1 cellular context compared by ENCODE assay signal in the genomic region with DNA sequence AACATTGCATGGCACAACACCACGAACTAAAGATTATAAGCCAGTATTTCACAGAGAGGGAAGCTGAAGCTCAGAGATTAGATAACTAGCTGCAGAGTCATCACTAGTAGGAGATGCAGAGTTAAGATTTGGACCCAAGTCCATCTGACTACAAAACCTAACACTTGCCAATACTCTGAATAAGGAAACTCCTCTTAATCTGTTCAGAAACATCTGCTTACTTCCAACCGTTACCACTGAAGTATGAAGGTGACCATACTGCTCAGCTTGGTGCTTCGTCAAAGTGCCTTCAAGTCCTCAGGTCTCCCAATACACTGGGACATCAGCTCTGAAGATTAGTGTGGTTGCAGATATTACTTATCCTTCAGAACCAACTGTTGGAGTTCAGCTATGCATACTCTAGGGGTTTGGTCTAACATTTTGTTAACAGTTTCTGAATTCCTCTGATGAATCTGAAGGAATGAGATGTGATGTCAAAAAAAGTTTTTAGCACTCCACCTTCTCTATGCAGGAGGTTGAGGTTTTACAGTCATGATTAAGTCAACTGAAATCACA.
A peak's percentile ranks its signal among the peaks of the same experiment; 100 is the strongest.
TF ChIP-seq lines count a peak whose summit lies in the region.

No MANE protein-coding gene starts in this region.

TF ChIP-seq in K562, 482 proteins besides CTCF, POLR2A, EP300 and RAD21 (continued from another document and continues in another):
- no peak for TF ChIP-seq ZNF695 (CRISPR knock-in tag; IDR thresholded peaks at IDR 0.05)
- no peak for TF ChIP-seq MCM5 (IDR thresholded peaks at IDR 0.05; ENCODE audit: low read depth)
- TF ChIP-seq ASH1L (IDR thresholded peaks at IDR 0.05; ENCODE audit: borderline replicate concordance, low read depth, partially characterized antibody): no peak
- TF ChIP-seq SIX5 (IDR thresholded peaks at IDR 0.05; ENCODE audit: borderline replicate concordance in 1 of 2, insufficient read depth in 1 of 2, low read depth in 1 of 2, low read length in 2 of 2): no peak
- TF ChIP-seq ATF1 (CRISPR knock-in tag; IDR thresholded peaks at IDR 0.05): no peak
- peak; percentile 76 for TF ChIP-seq ATF1 (tag; IDR thresholded peaks at IDR 0.05)
- TF ChIP-seq TAF7 (tag; IDR thresholded peaks at IDR 0.05): no peak
- TF ChIP-seq, protein P1, sequence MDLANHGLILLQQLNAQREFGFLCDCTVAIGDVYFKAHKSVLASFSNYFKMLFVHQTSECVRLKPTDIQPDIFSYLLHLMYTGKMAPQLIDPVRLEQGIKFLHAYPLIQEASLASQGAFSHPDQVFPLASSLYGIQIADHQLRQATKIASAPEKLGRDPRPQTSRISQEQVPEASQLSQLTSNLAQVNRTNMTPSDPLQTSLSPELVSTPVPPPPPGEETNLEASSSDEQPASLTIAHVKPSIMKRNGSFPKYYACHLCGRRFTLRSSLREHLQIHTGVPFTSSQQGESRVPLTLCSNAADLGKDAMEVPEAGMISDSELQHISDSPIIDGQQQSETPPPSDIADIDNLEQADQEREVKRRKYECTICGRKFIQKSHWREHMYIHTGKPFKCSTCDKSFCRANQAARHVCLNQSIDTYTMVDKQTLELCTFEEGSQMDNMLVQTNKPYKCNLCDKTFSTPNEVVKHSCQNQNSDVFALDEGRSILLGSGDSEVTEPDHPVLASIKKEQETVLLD (IDR thresholded peaks at IDR 0.05): no peak; the same call in 1 of the 2 replicates
- no peak for TF ChIP-seq BMI1 (IDR thresholded peaks at IDR 0.05; ENCODE audit: low read length)
- TF ChIP-seq DDX20 (tag; IDR thresholded peaks at IDR 0.05; ENCODE audit: low read depth): no peak
- TF ChIP-seq LEF1 (IDR thresholded peaks at IDR 0.05): peak; percentile 80
- TF ChIP-seq, protein P2, sequence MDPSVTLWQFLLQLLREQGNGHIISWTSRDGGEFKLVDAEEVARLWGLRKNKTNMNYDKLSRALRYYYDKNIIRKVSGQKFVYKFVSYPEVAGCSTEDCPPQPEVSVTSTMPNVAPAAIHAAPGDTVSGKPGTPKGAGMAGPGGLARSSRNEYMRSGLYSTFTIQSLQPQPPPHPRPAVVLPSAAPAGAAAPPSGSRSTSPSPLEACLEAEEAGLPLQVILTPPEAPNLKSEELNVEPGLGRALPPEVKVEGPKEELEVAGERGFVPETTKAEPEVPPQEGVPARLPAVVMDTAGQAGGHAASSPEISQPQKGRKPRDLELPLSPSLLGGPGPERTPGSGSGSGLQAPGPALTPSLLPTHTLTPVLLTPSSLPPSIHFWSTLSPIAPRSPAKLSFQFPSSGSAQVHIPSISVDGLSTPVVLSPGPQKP (CRISPR knock-in tag; IDR thresholded peaks at IDR 0.05): no peak
- TF ChIP-seq, protein P3, sequence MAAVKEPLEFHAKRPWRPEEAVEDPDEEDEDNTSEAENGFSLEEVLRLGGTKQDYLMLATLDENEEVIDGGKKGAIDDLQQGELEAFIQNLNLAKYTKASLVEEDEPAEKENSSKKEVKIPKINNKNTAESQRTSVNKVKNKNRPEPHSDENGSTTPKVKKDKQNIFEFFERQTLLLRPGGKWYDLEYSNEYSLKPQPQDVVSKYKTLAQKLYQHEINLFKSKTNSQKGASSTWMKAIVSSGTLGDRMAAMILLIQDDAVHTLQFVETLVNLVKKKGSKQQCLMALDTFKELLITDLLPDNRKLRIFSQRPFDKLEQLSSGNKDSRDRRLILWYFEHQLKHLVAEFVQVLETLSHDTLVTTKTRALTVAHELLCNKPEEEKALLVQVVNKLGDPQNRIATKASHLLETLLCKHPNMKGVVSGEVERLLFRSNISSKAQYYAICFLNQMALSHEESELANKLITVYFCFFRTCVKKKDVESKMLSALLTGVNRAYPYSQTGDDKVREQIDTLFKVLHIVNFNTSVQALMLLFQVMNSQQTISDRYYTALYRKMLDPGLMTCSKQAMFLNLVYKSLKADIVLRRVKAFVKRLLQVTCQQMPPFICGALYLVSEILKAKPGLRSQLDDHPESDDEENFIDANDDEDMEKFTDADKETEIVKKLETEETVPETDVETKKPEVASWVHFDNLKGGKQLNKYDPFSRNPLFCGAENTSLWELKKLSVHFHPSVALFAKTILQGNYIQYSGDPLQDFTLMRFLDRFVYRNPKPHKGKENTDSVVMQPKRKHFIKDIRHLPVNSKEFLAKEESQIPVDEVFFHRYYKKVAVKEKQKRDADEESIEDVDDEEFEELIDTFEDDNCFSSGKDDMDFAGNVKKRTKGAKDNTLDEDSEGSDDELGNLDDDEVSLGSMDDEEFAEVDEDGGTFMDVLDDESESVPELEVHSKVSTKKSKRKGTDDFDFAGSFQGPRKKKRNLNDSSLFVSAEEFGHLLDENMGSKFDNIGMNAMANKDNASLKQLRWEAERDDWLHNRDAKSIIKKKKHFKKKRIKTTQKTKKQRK (IDR thresholded peaks at IDR 0.05; ENCODE audit: borderline replicate concordance, low read depth, low read length): no peak
- TF ChIP-seq JUN (IDR thresholded peaks at IDR 0.05; ENCODE audit: borderline replicate concordance, low read depth, low read length): peak; percentile 47; the same call in 1 of the 2 replicates
- no peak for TF ChIP-seq JUN (CRISPR knock-in tag; IDR thresholded peaks at IDR 0.05; ENCODE audit: borderline replicate concordance)
- TF ChIP-seq ZFX (CRISPR knock-in tag; IDR thresholded peaks at IDR 0.05): no peak
- TF ChIP-seq SMARCA5 (IDR thresholded peaks at IDR 0.05): no peak
- TF ChIP-seq, protein P4, sequence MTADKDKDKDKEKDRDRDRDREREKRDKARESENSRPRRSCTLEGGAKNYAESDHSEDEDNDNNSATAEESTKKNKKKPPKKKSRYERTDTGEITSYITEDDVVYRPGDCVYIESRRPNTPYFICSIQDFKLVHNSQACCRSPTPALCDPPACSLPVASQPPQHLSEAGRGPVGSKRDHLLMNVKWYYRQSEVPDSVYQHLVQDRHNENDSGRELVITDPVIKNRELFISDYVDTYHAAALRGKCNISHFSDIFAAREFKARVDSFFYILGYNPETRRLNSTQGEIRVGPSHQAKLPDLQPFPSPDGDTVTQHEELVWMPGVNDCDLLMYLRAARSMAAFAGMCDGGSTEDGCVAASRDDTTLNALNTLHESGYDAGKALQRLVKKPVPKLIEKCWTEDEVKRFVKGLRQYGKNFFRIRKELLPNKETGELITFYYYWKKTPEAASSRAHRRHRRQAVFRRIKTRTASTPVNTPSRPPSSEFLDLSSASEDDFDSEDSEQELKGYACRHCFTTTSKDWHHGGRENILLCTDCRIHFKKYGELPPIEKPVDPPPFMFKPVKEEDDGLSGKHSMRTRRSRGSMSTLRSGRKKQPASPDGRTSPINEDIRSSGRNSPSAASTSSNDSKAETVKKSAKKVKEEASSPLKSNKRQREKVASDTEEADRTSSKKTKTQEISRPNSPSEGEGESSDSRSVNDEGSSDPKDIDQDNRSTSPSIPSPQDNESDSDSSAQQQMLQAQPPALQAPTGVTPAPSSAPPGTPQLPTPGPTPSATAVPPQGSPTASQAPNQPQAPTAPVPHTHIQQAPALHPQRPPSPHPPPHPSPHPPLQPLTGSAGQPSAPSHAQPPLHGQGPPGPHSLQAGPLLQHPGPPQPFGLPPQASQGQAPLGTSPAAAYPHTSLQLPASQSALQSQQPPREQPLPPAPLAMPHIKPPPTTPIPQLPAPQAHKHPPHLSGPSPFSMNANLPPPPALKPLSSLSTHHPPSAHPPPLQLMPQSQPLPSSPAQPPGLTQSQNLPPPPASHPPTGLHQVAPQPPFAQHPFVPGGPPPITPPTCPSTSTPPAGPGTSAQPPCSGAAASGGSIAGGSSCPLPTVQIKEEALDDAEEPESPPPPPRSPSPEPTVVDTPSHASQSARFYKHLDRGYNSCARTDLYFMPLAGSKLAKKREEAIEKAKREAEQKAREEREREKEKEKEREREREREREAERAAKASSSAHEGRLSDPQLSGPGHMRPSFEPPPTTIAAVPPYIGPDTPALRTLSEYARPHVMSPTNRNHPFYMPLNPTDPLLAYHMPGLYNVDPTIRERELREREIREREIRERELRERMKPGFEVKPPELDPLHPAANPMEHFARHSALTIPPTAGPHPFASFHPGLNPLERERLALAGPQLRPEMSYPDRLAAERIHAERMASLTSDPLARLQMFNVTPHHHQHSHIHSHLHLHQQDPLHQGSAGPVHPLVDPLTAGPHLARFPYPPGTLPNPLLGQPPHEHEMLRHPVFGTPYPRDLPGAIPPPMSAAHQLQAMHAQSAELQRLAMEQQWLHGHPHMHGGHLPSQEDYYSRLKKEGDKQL (CRISPR knock-in tag; IDR thresholded peaks at IDR 0.05; ENCODE audit: borderline replicate concordance): no peak
- TF ChIP-seq, protein P5, sequence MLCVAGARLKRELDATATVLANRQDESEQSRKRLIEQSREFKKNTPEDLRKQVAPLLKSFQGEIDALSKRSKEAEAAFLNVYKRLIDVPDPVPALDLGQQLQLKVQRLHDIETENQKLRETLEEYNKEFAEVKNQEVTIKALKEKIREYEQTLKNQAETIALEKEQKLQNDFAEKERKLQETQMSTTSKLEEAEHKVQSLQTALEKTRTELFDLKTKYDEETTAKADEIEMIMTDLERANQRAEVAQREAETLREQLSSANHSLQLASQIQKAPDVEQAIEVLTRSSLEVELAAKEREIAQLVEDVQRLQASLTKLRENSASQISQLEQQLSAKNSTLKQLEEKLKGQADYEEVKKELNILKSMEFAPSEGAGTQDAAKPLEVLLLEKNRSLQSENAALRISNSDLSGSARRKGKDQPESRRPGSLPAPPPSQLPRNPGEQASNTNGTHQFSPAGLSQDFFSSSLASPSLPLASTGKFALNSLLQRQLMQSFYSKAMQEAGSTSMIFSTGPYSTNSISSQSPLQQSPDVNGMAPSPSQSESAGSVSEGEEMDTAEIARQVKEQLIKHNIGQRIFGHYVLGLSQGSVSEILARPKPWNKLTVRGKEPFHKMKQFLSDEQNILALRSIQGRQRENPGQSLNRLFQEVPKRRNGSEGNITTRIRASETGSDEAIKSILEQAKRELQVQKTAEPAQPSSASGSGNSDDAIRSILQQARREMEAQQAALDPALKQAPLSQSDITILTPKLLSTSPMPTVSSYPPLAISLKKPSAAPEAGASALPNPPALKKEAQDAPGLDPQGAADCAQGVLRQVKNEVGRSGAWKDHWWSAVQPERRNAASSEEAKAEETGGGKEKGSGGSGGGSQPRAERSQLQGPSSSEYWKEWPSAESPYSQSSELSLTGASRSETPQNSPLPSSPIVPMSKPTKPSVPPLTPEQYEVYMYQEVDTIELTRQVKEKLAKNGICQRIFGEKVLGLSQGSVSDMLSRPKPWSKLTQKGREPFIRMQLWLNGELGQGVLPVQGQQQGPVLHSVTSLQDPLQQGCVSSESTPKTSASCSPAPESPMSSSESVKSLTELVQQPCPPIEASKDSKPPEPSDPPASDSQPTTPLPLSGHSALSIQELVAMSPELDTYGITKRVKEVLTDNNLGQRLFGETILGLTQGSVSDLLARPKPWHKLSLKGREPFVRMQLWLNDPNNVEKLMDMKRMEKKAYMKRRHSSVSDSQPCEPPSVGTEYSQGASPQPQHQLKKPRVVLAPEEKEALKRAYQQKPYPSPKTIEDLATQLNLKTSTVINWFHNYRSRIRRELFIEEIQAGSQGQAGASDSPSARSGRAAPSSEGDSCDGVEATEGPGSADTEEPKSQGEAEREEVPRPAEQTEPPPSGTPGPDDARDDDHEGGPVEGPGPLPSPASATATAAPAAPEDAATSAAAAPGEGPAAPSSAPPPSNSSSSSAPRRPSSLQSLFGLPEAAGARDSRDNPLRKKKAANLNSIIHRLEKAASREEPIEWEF (CRISPR knock-in tag; IDR thresholded peaks at IDR 0.05): peak; percentile 77; the same call in 1 of the 2 replicates
- TF ChIP-seq, protein P6, sequence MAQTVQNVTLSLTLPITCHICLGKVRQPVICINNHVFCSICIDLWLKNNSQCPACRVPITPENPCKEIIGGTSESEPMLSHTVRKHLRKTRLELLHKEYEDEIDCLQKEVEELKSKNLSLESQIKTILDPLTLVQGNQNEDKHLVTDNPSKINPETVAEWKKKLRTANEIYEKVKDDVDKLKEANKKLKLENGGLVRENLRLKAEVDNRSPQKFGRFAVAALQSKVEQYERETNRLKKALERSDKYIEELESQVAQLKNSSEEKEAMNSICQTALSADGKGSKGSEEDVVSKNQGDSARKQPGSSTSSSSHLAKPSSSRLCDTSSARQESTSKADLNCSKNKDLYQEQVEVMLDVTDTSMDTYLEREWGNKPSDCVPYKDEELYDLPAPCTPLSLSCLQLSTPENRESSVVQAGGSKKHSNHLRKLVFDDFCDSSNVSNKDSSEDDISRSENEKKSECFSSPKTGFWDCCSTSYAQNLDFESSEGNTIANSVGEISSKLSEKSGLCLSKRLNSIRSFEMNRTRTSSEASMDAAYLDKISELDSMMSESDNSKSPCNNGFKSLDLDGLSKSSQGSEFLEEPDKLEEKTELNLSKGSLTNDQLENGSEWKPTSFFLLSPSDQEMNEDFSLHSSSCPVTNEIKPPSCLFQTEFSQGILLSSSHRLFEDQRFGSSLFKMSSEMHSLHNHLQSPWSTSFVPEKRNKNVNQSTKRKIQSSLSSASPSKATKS (CRISPR knock-in tag; IDR thresholded peaks at IDR 0.05): no peak
- TF ChIP-seq ZSCAN29 (IDR thresholded peaks at IDR 0.05): no peak
- TF ChIP-seq ZNF764 (CRISPR knock-in tag; IDR thresholded peaks at IDR 0.05; ENCODE audit: low read depth): no peak
- TF ChIP-seq SIN3A (IDR thresholded peaks at IDR 0.05; ENCODE audit: borderline replicate concordance in 2 of 2, control insufficient read depth in 1 of 2, low read depth in 2 of 2, low read length in 2 of 2): no peak
- TF ChIP-seq CBFA2T3 (IDR thresholded peaks at IDR 0.05): peak; percentile 97
- no peak for TF ChIP-seq ELF1 (tag; IDR thresholded peaks at IDR 0.05)
- no peak for TF ChIP-seq HNRNPH1 (optimal IDR thresholded peaks at IDR 0.05; ENCODE audit: low read depth, low read length)
- peak; percentile 32; the same call in 1 of the 2 replicates for TF ChIP-seq MBD2 (IDR thresholded peaks at IDR 0.05; ENCODE audit: borderline replicate concordance, low read depth)
- TF ChIP-seq NRF1 (conservative IDR thresholded peaks at IDR 0.05 in 1 of 2, IDR thresholded peaks at IDR 0.05 in 1 of 2): no peak; a peak in 2 of 4 replicates
- no peak for TF ChIP-seq CBX8 (IDR thresholded peaks at IDR 0.05; ENCODE audit: borderline replicate concordance, extremely low read depth, low read depth, low read length, poor library complexity, severe bottlenecking)
- TF ChIP-seq C11orf30 (IDR thresholded peaks at IDR 0.05; ENCODE audit: low read depth): peak; percentile 80
- no peak for TF ChIP-seq MCM7 (IDR thresholded peaks at IDR 0.05)
- no peak for TF ChIP-seq FOXJ3 (CRISPR knock-in tag; IDR thresholded peaks at IDR 0.05)
- peak; percentile 40; the same call in 1 of the 2 replicates for TF ChIP-seq ATF7 (IDR thresholded peaks at IDR 0.05)
- no peak for TF ChIP-seq ZNF133 (CRISPR knock-in tag; IDR thresholded peaks at IDR 0.05)
- no peak for TF ChIP-seq ZNF263 (CRISPR knock-in tag; IDR thresholded peaks at IDR 0.05; ENCODE audit: borderline replicate concordance)
- TF ChIP-seq, protein P7, sequence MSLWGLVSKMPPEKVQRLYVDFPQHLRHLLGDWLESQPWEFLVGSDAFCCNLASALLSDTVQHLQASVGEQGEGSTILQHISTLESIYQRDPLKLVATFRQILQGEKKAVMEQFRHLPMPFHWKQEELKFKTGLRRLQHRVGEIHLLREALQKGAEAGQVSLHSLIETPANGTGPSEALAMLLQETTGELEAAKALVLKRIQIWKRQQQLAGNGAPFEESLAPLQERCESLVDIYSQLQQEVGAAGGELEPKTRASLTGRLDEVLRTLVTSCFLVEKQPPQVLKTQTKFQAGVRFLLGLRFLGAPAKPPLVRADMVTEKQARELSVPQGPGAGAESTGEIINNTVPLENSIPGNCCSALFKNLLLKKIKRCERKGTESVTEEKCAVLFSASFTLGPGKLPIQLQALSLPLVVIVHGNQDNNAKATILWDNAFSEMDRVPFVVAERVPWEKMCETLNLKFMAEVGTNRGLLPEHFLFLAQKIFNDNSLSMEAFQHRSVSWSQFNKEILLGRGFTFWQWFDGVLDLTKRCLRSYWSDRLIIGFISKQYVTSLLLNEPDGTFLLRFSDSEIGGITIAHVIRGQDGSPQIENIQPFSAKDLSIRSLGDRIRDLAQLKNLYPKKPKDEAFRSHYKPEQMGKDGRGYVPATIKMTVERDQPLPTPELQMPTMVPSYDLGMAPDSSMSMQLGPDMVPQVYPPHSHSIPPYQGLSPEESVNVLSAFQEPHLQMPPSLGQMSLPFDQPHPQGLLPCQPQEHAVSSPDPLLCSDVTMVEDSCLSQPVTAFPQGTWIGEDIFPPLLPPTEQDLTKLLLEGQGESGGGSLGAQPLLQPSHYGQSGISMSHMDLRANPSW (CRISPR knock-in tag; IDR thresholded peaks at IDR 0.05): no peak
